9 cellular contexts compared by ENCODE assay signal in genomic region chrX:24153175-24153795, GRCh38. TPM values are rescaled to one million over a fixed set of nuclear protein-coding genes. Genes with fewer than 3 reads are reported as not detected.
DNase-seq lines count a peak whose midpoint lies in the region; ATAC-seq, FAIRE-seq and TF ChIP-seq lines count a peak whose summit lies in the region.
"Had no signal": no experiment of that assay in that cellular context is flagged by ENCODE, and none has a peak within 500 bp of the region (broad histone marks: within the 10 kb centered on the region; RNA-seq: fewer than 3 reads in every experiment).

No MANE protein-coding gene starts in this region.

- no peak overlapping the region for H4K91ac ChIP-seq in H1 (replicated peaks; ENCODE audit: insufficient read length, low read length)

- POLR2A ChIA-PET in Panc1 (lab: Charles Lee): no interaction called here
- POLR2A ChIA-PET in H1 (lab: Charles Lee; ENCODE audit: partially characterized antibody): interaction anchor here (0.7 kb wide), 1 partner anchor 8 kb away, joined by 3 read pairs; no protein-coding TSS in a partner anchor

- H3K9me3 ChIP-seq in Panc1 (ENCODE audit: control insufficient read depth, insufficient read depth, low read depth, low read length): no peaks in the 10 kb centered on the region
- no peaks in the 10 kb centered on the region for H3K9me3 ChIP-seq in H1 (ENCODE audit: insufficient read depth in 2 of 2, low read depth in 1 of 2, low read length in 1 of 2)
- H3K9me3 ChIP-seq in smooth muscle cell (replicated peaks; ENCODE audit: low read depth): no peaks in the 10 kb centered on the region
- H3K9me3 ChIP-seq: tibial nerve had no signal

- H3K9ac ChIP-seq in H1 (replicated peaks in 1 of 4; ENCODE audit: extremely low read depth in 1 of 4, low read depth in 3 of 4, low read length in 3 of 4): no peak overlapping the region
- H3K9ac ChIP-seq in smooth muscle cell (ENCODE audit: low read depth): no peak overlapping the region

- 69% methylated on average over 4 of the region's 4 CpGs; no CpG with 5 or more reads in 1 of the 2 experiments for WGBS in H1 (ENCODE audit: extremely low coverage in 1 of 2, insufficient coverage in 1 of 2, insufficient read length in 1 of 2, insufficient replicate concordance in 2 of 2, low coverage in 1 of 2, low lambda C conversion rate in 2 of 2, missing lambda C conversion rate in 1 of 2), 2 experiments
- 30% methylated on average over 4 of the region's 4 CpGs for WGBS in smooth muscle cell (ENCODE audit: low lambda C conversion rate)

- peak; percentile 69 for FAIRE-seq in H1 (lab: Jason Lieb, UNC)

- H3K36me3 Mint-ChIP-seq in activated CD4-positive, alpha-beta T cell treated with anti-CD3 and anti-CD28 coated beads, Interleukin-2, amount 10 ng/mL, durations not matched to agents 24 days and 14 days (ENCODE audit: low read depth): peaks cover 35% of the 10 kb centered on the region

- no peak overlapping the region for H2BK120ac ChIP-seq in H1 (replicated peaks; ENCODE audit: low read depth, low read length)

- no peak overlapping the region for H2BK5ac ChIP-seq in H1 (ENCODE audit: low read depth, low read length)

- no peaks in the 10 kb centered on the region for H3K79me1 ChIP-seq in H1 (ENCODE audit: low read depth, low read length)

- H3K4me1 ChIP-seq in Panc1 (ENCODE audit: control insufficient read depth, insufficient read depth, low read length) (peaks cover 2% of the 10 kb centered on the region; the same call in 1 of the 2 replicates), H1 (replicated peaks in 1 of 4; ENCODE audit: control insufficient read depth in 3 of 4, insufficient read depth in 4 of 4, low read length in 3 of 4) (peaks cover 0 to 3% (median 1%) of the 10 kb centered on the region in 4 experiments; a peak in 2 of 7 replicates), smooth muscle cell (ENCODE audit: low read depth) (peaks cover 41% of the 10 kb centered on the region)

- H3F3A ChIP-seq in smooth muscle cell (ENCODE audit: low read depth): peaks cover 17% of the 10 kb centered on the region

- no peak overlapping the region for H3K56ac ChIP-seq in H1 (replicated peaks; ENCODE audit: insufficient read length, low read depth, low read length)

- intact Hi-C loops in activated CD4-positive, alpha-beta T cell treated with anti-CD3 and anti-CD28 coated beads, Interleukin-2, amount 10 ng/mL, durations not matched to agents 24 days and 14 days (cut with micrococcal nuclease): loop anchor here (5.0 to 10.0 kb wide), 5 partner anchors 49 to 421 kb away; partner anchors contain the start of genes APOO, CXorf58 and SAT1
- intact Hi-C loops in Panc1 (cut with micrococcal nuclease; ENCODE audit: unreplicated experiment) (no loop called here), left colon (cut with DNase I, micrococcal nuclease) (no loop called here)

- peak overlapping the region; percentile 79 for H3K27ac ChIP-seq in Panc1 (ENCODE audit: low read length)
- no peak overlapping the region for H3K27ac ChIP-seq in H1 (ENCODE audit: low read depth, low read length)
- peak overlapping the region; percentile 98 for H3K27ac ChIP-seq in smooth muscle cell (ENCODE audit: low read depth)

- peak overlapping the region; percentile 71 for H3K27ac Mint-ChIP-seq in activated CD4-positive, alpha-beta T cell treated with anti-CD3 and anti-CD28 coated beads, Interleukin-2, amount 10 ng/mL, durations not matched to agents 24 days and 14 days

- ATAC-seq in Panc1 (no peak), left colon (no peak)

- H4K5ac ChIP-seq in H1 (ENCODE audit: insufficient read length, low read depth, low read length): no peak overlapping the region

- TF ChIP-seq CTCF in Panc1 (IDR thresholded peaks at IDR 0.05) (no peak), H1 (IDR thresholded peaks at IDR 0.05; ENCODE audit: control extremely low read depth in 1 of 3, insufficient read depth in 1 of 3, low read depth in 1 of 3, low read length in 3 of 3) (no peak), smooth muscle cell (IDR thresholded peaks at IDR 0.05; ENCODE audit: borderline replicate concordance, insufficient read depth, poor library complexity, severe bottlenecking) (no peak)

- no peak overlapping the region for H2BK20ac ChIP-seq in H1 (ENCODE audit: low read length)

- no peak for TF ChIP-seq POLR2A in H1 (IDR thresholded peaks at IDR 0.05; ENCODE audit: control extremely low read depth in 1 of 2, low read depth in 2 of 2, low read length in 2 of 2)

- no peak for TF ChIP-seq RAD21 in H1 (IDR thresholded peaks at IDR 0.05 in 1 of 2, conservative IDR thresholded peaks at IDR 0.05 in 1 of 2; ENCODE audit: low read depth in 2 of 2, low read length in 2 of 2)

- no peak overlapping the region for H3K14ac ChIP-seq in H1 (ENCODE audit: insufficient read length)

- H3K23me2 ChIP-seq in H1 (ENCODE audit: low read depth, low read length): peaks cover 4% of the 10 kb centered on the region; the same call in 1 of the 2 replicates

- no peaks in the 10 kb centered on the region for H4K20me1 ChIP-seq in H1 (replicated peaks in 1 of 2; ENCODE audit: control insufficient read depth in 1 of 2, insufficient read depth in 2 of 2, low read length in 2 of 2)
- H4K20me1 ChIP-seq in smooth muscle cell (ENCODE audit: low read depth): peaks cover 79% of the 10 kb centered on the region

- no peak overlapping the region for H3K18ac ChIP-seq in H1 (ENCODE audit: extremely low read depth, low read length)

- H2AFZ ChIP-seq in H1 (ENCODE audit: low read length): no peak overlapping the region
- H2AFZ ChIP-seq in smooth muscle cell (ENCODE audit: low read depth): no peak overlapping the region

- peaks cover 30% of the 10 kb centered on the region for H3K4me1 Mint-ChIP-seq in activated CD4-positive, alpha-beta T cell treated with anti-CD3 and anti-CD28 coated beads, Interleukin-2, amount 10 ng/mL, durations not matched to agents 24 days and 14 days

- no TSS peak for BruUV-seq in Panc1 (replicated peaks; lab: Mats Ljungman, UMichigan)

- H3K4me2 ChIP-seq in H1 (ENCODE audit: insufficient read depth in 1 of 2, low read depth in 2 of 2, low read length in 2 of 2) (no peak overlapping the region), smooth muscle cell (peak overlapping the region; percentile 84)

- H3K23ac ChIP-seq in H1 (ENCODE audit: insufficient read length): no peak overlapping the region

- peak overlapping the region; percentile 88 for H3K4me3 Mint-ChIP-seq in activated CD4-positive, alpha-beta T cell treated with anti-CD3 and anti-CD28 coated beads, Interleukin-2, amount 10 ng/mL, durations not matched to agents 24 days and 14 days

- H3K9me3 Mint-ChIP-seq in activated CD4-positive, alpha-beta T cell treated with anti-CD3 and anti-CD28 coated beads, Interleukin-2, amount 10 ng/mL, durations not matched to agents 24 days and 14 days: no peaks in the 10 kb centered on the region

- no peak overlapping the region for H3K4ac ChIP-seq in H1 (replicated peaks; ENCODE audit: insufficient read length, low read depth, low read length)

- H3K79me2 ChIP-seq in H1 (ENCODE audit: control insufficient read depth in 1 of 2, insufficient read depth in 2 of 2, low read length in 2 of 2): peaks cover 0 to 74% of the 10 kb centered on the region in 2 experiments; a peak in 3 of 4 replicates
- H3K79me2 ChIP-seq in smooth muscle cell (ENCODE audit: low read depth): peaks cover 79% of the 10 kb centered on the region

- in situ Hi-C loops in Panc1 (cut with HindIII; ENCODE audit: low pct_unique_long_range_greater_than_20kb, low sequenced_read_pairs): no loop called here

- no peak for TF ChIP-seq EP300 in H1 (IDR thresholded peaks at IDR 0.05; ENCODE audit: borderline replicate concordance in 1 of 2, low read depth in 2 of 2, low read length in 2 of 2)

- H3K36me3 ChIP-seq in Panc1 (ENCODE audit: control insufficient read depth, insufficient read depth, low read length) (no peaks in the 10 kb centered on the region; the same call in 1 of the 2 replicates), H1 (ENCODE audit: control insufficient read depth in 2 of 4, insufficient read depth in 4 of 4, low read length in 3 of 4) (no peaks in the 10 kb centered on the region), smooth muscle cell (ENCODE audit: low read depth) (no peaks in the 10 kb centered on the region)
- H3K36me3 ChIP-seq: tibial nerve had no signal

- CTCF ChIA-PET in Panc1 (lab: Charles Lee): no interaction called here
- CTCF ChIA-PET in H1 (lab: Charles Lee; ENCODE audit: partially characterized antibody): no interaction called here

- peak overlapping the region; percentile 66 to 71 for H3K4me3 ChIP-seq in Panc1 (ENCODE audit: low read depth in 2 of 2, low read length in 2 of 2)
- H3K4me3 ChIP-seq in H1 (ENCODE audit: extremely low read depth in 1 of 4, insufficient read depth in 2 of 4, low read depth in 3 of 4, low read length in 4 of 4): no peak overlapping the region
- H3K4me3 ChIP-seq in smooth muscle cell: peak overlapping the region; percentile 99

- no peak overlapping the region for H2BK12ac ChIP-seq in H1 (ENCODE audit: low read depth, low read length)

- H2BK15ac ChIP-seq in H1 (ENCODE audit: low read length): no peak overlapping the region

- no peak overlapping the region for H4K8ac ChIP-seq in H1 (ENCODE audit: extremely low read depth, insufficient read depth, low read length)

- H2AK5ac ChIP-seq in H1 (ENCODE audit: low read depth, low read length): no peak overlapping the region

- no peaks in the 10 kb centered on the region for H3K27me3 ChIP-seq in Panc1 (ENCODE audit: control insufficient read depth, insufficient read depth, low read length)
- no peaks in the 10 kb centered on the region for H3K27me3 ChIP-seq in H1 (replicated peaks in 1 of 4; ENCODE audit: control insufficient read depth in 3 of 4, extremely low read depth in 1 of 4, insufficient read depth in 3 of 4, low read length in 3 of 4)
- no peaks in the 10 kb centered on the region for H3K27me3 ChIP-seq in smooth muscle cell (ENCODE audit: low read depth)
- H3K27me3 ChIP-seq: tibial nerve had no signal

- DNase-seq in activated CD4-positive, alpha-beta T cell treated with anti-CD3 and anti-CD28 coated beads, Interleukin-2, amount 10 ng/mL, durations not matched to agents 24 days and 14 days: peak; percentile 71
- DNase-seq in activated CD4-positive, alpha-beta T cell treated with anti-CD3 and anti-CD28 coated beads, Interleukin-2, amount 50 U/mL, for 1 hour: no peak
- DNase-seq in Panc1 (ENCODE audit: low read depth, low spot score): no peak
- DNase-seq in H1 (ENCODE audit: low read depth in 1 of 2, low spot score in 2 of 2): no peak
- no peak for DNase-seq in smooth muscle cell (lab: John Stamatoyannopoulos, UW; ENCODE audit: unreplicated experiment)
- no peak for DNase-seq in left colon
- DNase-seq in COLO668 (lab: John Stamatoyannopoulos, UW; ENCODE audit: unreplicated experiment): no peak
- no peak for DNase-seq in DMS153 treated with DMSO at 0.1 percent for 48 hours (lab: John Stamatoyannopoulos, UW; ENCODE audit: unreplicated experiment)

- no peaks in the 10 kb centered on the region for H3K27me3 Mint-ChIP-seq in activated CD4-positive, alpha-beta T cell treated with anti-CD3 and anti-CD28 coated beads, Interleukin-2, amount 10 ng/mL, durations not matched to agents 24 days and 14 days

RNA-seq across cellular contexts. Expression of gene ZFX, which starts 3.8 kb away (rescaled TPM):
- total RNA-seq in activated CD4-positive, alpha-beta T cell treated with anti-CD3 and anti-CD28 coated beads, Interleukin-2, amount 10 ng/mL, durations not matched to agents 24 days and 14 days: 38.8 and 49.9 TPM in 2 replicates
- total RNA-seq in Panc1 (2021; ENCODE audit: unreplicated experiment) (38.7 TPM), smooth muscle cell (52.9 and 128 TPM in 2 replicates), left colon (10 to 100 TPM; 41.8 to 52.3 TPM)
- 8.8 TPM for polyA plus RNA-seq in Panc1 (2012; ENCODE audit: insufficient read length)
- total RNA-seq in H1 (2021; fragmentation: NEBNext Ultra II Directional; extraction: Animal tissue kit (Norgen Biotek cat#: 25700)): 22.0 and 24.3 TPM in 2 replicates
- polyA plus RNA-seq in H1 (2011; rRNA removed) (2.8 and 7.1 TPM in 2 replicates), smooth muscle cell (17.1 and 31.5 TPM in 2 replicates)
- polyA plus RNA-seq in H1 (2011; cell fraction: cytosol; rRNA removed): 5.8 TPM
- 4.5 TPM for polyA plus RNA-seq in H1 (2011; cell fraction: nucleus; rRNA removed)
- 6.1 to 9.5 TPM (median 7.2 TPM) in 4 replicates for polyA plus RNA-seq in H1 (2012, experiment 1 of 2)
- 0.25 TPM for polyA plus RNA-seq in H1 (2012, experiment 2 of 2)
- 6.1 TPM for polyA plus RNA-seq in H1 (2013, experiment 1 of 2)
- polyA plus RNA-seq in H1 (2013, experiment 2 of 2): 7.1 TPM
- polyA minus RNA-seq in H1 (2011; rRNA and poly(A)+ RNA removed): 36.4 and 47.0 TPM in 2 replicates
- polyA minus RNA-seq in H1 (2011; cell fraction: cytosol; rRNA and poly(A)+ RNA removed): 15.5 TPM
- 24.1 TPM for polyA minus RNA-seq in H1 (2011; cell fraction: nucleus; rRNA and poly(A)+ RNA removed)

Comparison
In these comparisons a context has a peak if more than half of its experiments do, and no peak if none do; other contexts are left out.
1. H3K4me3 ChIP-seq: peak in Panc1 (2 of 2) and smooth muscle cell (single experiment); none in H1 (0 of 4).